26 cellular contexts compared by ENCODE assay signal in the genomic region with DNA sequence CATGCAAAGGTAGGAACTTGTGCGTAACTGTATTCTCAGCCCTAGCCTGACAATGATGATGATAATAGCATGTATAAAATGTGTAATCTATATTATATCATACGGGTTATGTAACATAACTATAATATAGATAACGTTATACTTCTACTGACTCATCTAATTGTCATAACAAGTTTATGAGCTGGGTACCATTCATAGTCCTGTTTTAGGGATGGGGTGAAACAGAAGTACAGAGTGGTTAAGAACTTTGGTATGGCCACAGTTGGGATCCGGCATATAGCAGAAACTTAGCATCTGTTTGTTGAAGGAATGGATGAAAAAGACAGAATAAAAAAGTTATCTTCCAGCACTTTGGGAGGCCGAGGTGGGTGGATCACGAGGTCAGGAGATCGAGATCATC. TPM values are rescaled to one million over a fixed set of nuclear protein-coding genes. Genes with fewer than 3 reads are reported as not detected.
DNase-seq lines count a peak whose midpoint lies in the region; ATAC-seq and TF ChIP-seq lines count a peak whose summit lies in the region.
"Had no signal": no experiment of that assay in that cellular context is flagged by ENCODE, and none has a peak within 500 bp of the region (broad histone marks: within the 10 kb centered on the region; RNA-seq: fewer than 3 reads in every experiment).

No MANE protein-coding gene starts in this region.

- H3K36me3 ChIP-seq in Loucy (ENCODE audit: insufficient read depth, low read length) (no peaks in the 10 kb centered on the region), testis (ENCODE audit: low read depth, missing control alignments) (no peaks in the 10 kb centered on the region)

- TF ChIP-seq CTCF in Loucy (conservative IDR thresholded peaks at IDR 0.05; ENCODE audit: low read length) (no peak), testis (IDR thresholded peaks at IDR 0.05) (no peak)

- no peaks in the 10 kb centered on the region for H3K9me3 ChIP-seq in Loucy (ENCODE audit: insufficient read depth, low read depth, low read length)
- H3K9me3 ChIP-seq in testis, result no peaks in the 10 kb centered on the region
- H3K9me3 ChIP-seq: BE2C, HAP-1 had no signal

- H3K27me3 ChIP-seq in Loucy (ENCODE audit: insufficient read depth, low read length, poor library complexity, severe bottlenecking), result no peaks in the 10 kb centered on the region
- H3K27me3 ChIP-seq in testis, result no peaks in the 10 kb centered on the region
- H3K27me3 ChIP-seq: BE2C had no signal

- intact Hi-C loops in testis (cut with DNase I; ENCODE audit: low total_unique reads), result no loop called here

- H3K4me1 ChIP-seq in Loucy (ENCODE audit: insufficient read depth, low read length, poor library complexity, severe bottlenecking) (peaks cover 16% of the 10 kb centered on the region), testis (peaks cover 33% of the 10 kb centered on the region)
- H3K4me1 ChIP-seq: BE2C had no signal

- peak overlapping the region; percentile 27 for H3K4me2 ChIP-seq in Loucy (ENCODE audit: low read depth, low read length, poor library complexity, severe bottlenecking)

- no peaks in the 10 kb centered on the region for H3K9me3 Mint-ChIP-seq in activated T-cell treated with anti-CD3 and anti-CD28 coated beads, Interleukin-2, amount 50 U/mL, for 24 hours
- H3K9me3 Mint-ChIP-seq in activated T-cell treated with anti-CD3 and anti-CD28 coated beads, Interleukin-2, amount 50 U/mL, for 4 hours, result no peaks in the 10 kb centered on the region
- no peaks in the 10 kb centered on the region for H3K9me3 Mint-ChIP-seq in activated T-helper 17 cell treated with anti-CD3 and anti-CD28 coated beads, Interleukin-2, amount 50 U/mL, for 72 hours
- no peaks in the 10 kb centered on the region for H3K9me3 Mint-ChIP-seq in immature natural killer cell
- H3K9me3 Mint-ChIP-seq: CD4-positive, CD25-positive, alpha-beta regulatory T cell; CD8-positive, alpha-beta memory T cell had no signal

- 76 to 82% methylated on average over 7 of the region's 7 CpGs for WGBS in testis, 2 donors

- H3K4me1 Mint-ChIP-seq in activated T-cell treated with anti-CD3 and anti-CD28 coated beads, Interleukin-2, amount 50 U/mL, for 24 hours (ENCODE audit: low read depth), result peaks cover 55% of the 10 kb centered on the region
- peaks cover 37% of the 10 kb centered on the region for H3K4me1 Mint-ChIP-seq in activated T-cell treated with anti-CD3 and anti-CD28 coated beads, Interleukin-2, amount 50 U/mL, for 4 hours (ENCODE audit: low read depth)
- peaks cover 23% of the 10 kb centered on the region for H3K4me1 Mint-ChIP-seq in activated T-helper 17 cell treated with anti-CD3 and anti-CD28 coated beads, Interleukin-2, amount 50 U/mL, for 72 hours
- peaks cover 45 to 73% of the 10 kb centered on the region in 2 donors for H3K4me1 Mint-ChIP-seq in immature natural killer cell

- H2AFZ ChIP-seq in Loucy (ENCODE audit: low read length), result no peak overlapping the region
- H2AFZ ChIP-seq: GM23248 had no signal

- no peak overlapping the region for H3K9ac ChIP-seq in Loucy (ENCODE audit: low read depth, low read length, poor library complexity, severe bottlenecking)
- H3K9ac ChIP-seq: GM23248 had no signal

- no peaks in the 10 kb centered on the region for H3K27me3 Mint-ChIP-seq in activated T-cell treated with anti-CD3 and anti-CD28 coated beads, Interleukin-2, amount 50 U/mL, for 24 hours
- no peaks in the 10 kb centered on the region for H3K27me3 Mint-ChIP-seq in activated T-cell treated with anti-CD3 and anti-CD28 coated beads, Interleukin-2, amount 50 U/mL, for 4 hours (ENCODE audit: low read depth)
- H3K27me3 Mint-ChIP-seq in activated T-helper 17 cell treated with anti-CD3 and anti-CD28 coated beads, Interleukin-2, amount 50 U/mL, for 72 hours, result no peaks in the 10 kb centered on the region
- peaks cover under 1 to 2% (median 2%) of the 10 kb centered on the region in 3 donors for H3K27me3 Mint-ChIP-seq in immature natural killer cell (ENCODE audit: low read depth in 3 of 3)
- H3K27me3 Mint-ChIP-seq: CD8-positive, alpha-beta memory T cell had no signal

- no peaks in the 10 kb centered on the region for H3F3A ChIP-seq in Loucy (ENCODE audit: low read depth)

- peak overlapping the region; percentile 5 for H3K27ac Mint-ChIP-seq in activated T-cell treated with anti-CD3 and anti-CD28 coated beads, Interleukin-2, amount 50 U/mL, for 24 hours
- H3K27ac Mint-ChIP-seq in activated T-helper 17 cell treated with anti-CD3 and anti-CD28 coated beads, Interleukin-2, amount 50 U/mL, for 72 hours, result peak overlapping the region; percentile 60
- H3K27ac Mint-ChIP-seq in immature natural killer cell, result peak overlapping the region in 4 of 6 donors; percentile 29 to 71 (median 56)

- TF ChIP-seq POLR2A in testis (IDR thresholded peaks at IDR 0.05), result no peak

- no peak overlapping the region for H3K4me3 Mint-ChIP-seq in activated T-cell treated with anti-CD3 and anti-CD28 coated beads, Interleukin-2, amount 50 U/mL, for 24 hours
- no peak overlapping the region for H3K4me3 Mint-ChIP-seq in activated T-cell treated with anti-CD3 and anti-CD28 coated beads, Interleukin-2, amount 50 U/mL, for 4 hours
- H3K4me3 Mint-ChIP-seq in activated T-helper 17 cell treated with anti-CD3 and anti-CD28 coated beads, Interleukin-2, amount 50 U/mL, for 72 hours, result no peak overlapping the region
- H3K4me3 Mint-ChIP-seq in immature natural killer cell, result no peak overlapping the region
- H3K4me3 Mint-ChIP-seq: CD8-positive, alpha-beta memory T cell had no signal

- H3K79me2 ChIP-seq in Loucy (ENCODE audit: insufficient read depth, low read length), result peaks cover 13% of the 10 kb centered on the region

- H3K36me3 Mint-ChIP-seq in activated T-cell treated with anti-CD3 and anti-CD28 coated beads, Interleukin-2, amount 50 U/mL, for 24 hours (ENCODE audit: low read depth), result peaks cover 86% of the 10 kb centered on the region
- peaks cover 32% of the 10 kb centered on the region for H3K36me3 Mint-ChIP-seq in activated T-cell treated with anti-CD3 and anti-CD28 coated beads, Interleukin-2, amount 50 U/mL, for 4 hours (ENCODE audit: insufficient read depth)
- H3K36me3 Mint-ChIP-seq in activated T-helper 17 cell treated with anti-CD3 and anti-CD28 coated beads, Interleukin-2, amount 50 U/mL, for 72 hours (ENCODE audit: low read depth), result peaks cover 71% of the 10 kb centered on the region
- peaks cover 3 to 19% (median 12%) of the 10 kb centered on the region in 3 donors for H3K36me3 Mint-ChIP-seq in immature natural killer cell

- no peak overlapping the region for H3K4me3 ChIP-seq in Loucy (ENCODE audit: low read length, poor library complexity, severe bottlenecking)
- no peak overlapping the region for H3K4me3 ChIP-seq in testis
- H3K4me3 ChIP-seq: GM12878, GM23248, HAP-1 had no signal

- no peaks in the 10 kb centered on the region for H4K20me1 ChIP-seq in Loucy (ENCODE audit: insufficient read depth, low read length, poor library complexity, severe bottlenecking)

- no peak for ATAC-seq in activated T-cell treated with anti-CD3 and anti-CD28 coated beads, Interleukin-2, amount 50 U/mL, for 4 hours
- ATAC-seq in activated T-helper 17 cell treated with anti-CD3 and anti-CD28 coated beads, Interleukin-2, amount 50 U/mL, for 72 hours (replicated peaks), result no peak
- ATAC-seq: GM12878 had no signal

- no peaks in the 10 kb centered on the region for H3K9me2 ChIP-seq in Loucy (replicated peaks; ENCODE audit: low read depth, low read length)

- DNase-seq in activated T-cell treated with anti-CD3 and anti-CD28 coated beads, Interleukin-2, amount 50 U/mL, for 24 hours, result no peak
- no peak for DNase-seq in activated T-cell treated with anti-CD3 and anti-CD28 coated beads, Interleukin-2, amount 50 U/mL, for 4 hours
- DNase-seq in immature natural killer cell (no peak), AG20443 (ENCODE audit: low spot score) (no peak), NCI-H1694 (lab: John Stamatoyannopoulos, UW) (no peak), testis (no peak)
- DNase-seq: 8988T; BE2C; C1 segment of cervical spinal cord; CD4-positive, CD25-positive, alpha-beta regulatory T cell; CD8-positive, alpha-beta memory T cell; COR-L47; DMS 273 treated with DMSO at 0.1 percent for 48 hours; DMS53; DND-41; EL; GM23248 had no signal

- H3K27ac ChIP-seq in testis, result no peak overlapping the region
- H3K27ac ChIP-seq: GM23248 had no signal

RNA-seq across cellular contexts. Expression of a gene that starts 5.2 kb away (rescaled TPM):
- 10 to 100 TPM; 24.1 to 29.3 (median 27.7) TPM for total RNA-seq in activated T-cell treated with anti-CD3 and anti-CD28 coated beads, Interleukin-2, amount 50 U/mL, for 4 hours
- 1 to 10 TPM; 7.0 to 9.7 TPM for total RNA-seq in activated T-helper 17 cell treated with anti-CD3 and anti-CD28 coated beads, Interleukin-2, amount 50 U/mL, for 72 hours
- polyA plus RNA-seq in immature natural killer cell (1 to 10 TPM; 2.0 to 5.6 (median 5.0) TPM), testis (ENCODE audit: insufficient read depth, low read depth, low replicate concordance) (2.0 TPM)
- 10 to 100 TPM; 17.6 to 23.5 TPM for total RNA-seq in testis

RNA-seq across cellular contexts. Expression of a gene that starts 20.3 kb away (rescaled TPM):
- 1 to 10 TPM in 2 of 3 donors, under 1 TPM in 1; 0.79 to 1.4 (median 1.2) TPM for total RNA-seq in activated T-cell treated with anti-CD3 and anti-CD28 coated beads, Interleukin-2, amount 50 U/mL, for 4 hours
- total RNA-seq in activated T-helper 17 cell treated with anti-CD3 and anti-CD28 coated beads, Interleukin-2, amount 50 U/mL, for 72 hours, result under 1 TPM; 0.26 to 0.77 TPM
- polyA plus RNA-seq in immature natural killer cell (not detected), testis (ENCODE audit: insufficient read depth, low read depth, low replicate concordance) (1.4 TPM)
- under 1 TPM in 1 of 2 donors, not detected in 1; 0.63 TPM for total RNA-seq in testis
- total RNA-seq: G401, GM12878, GM23248, H4, HT-29 had no signal
- polyA plus RNA-seq: AG04450; CD4-positive, CD25-positive, alpha-beta regulatory T cell; CD8-positive, alpha-beta memory T cell; GM12878; GM23248 had no signal

RNA-seq across cellular contexts. Expression of a gene that starts 21.7 kb away (rescaled TPM):
- under 1 TPM; 0.22 to 0.43 (median 0.37) TPM for total RNA-seq in activated T-cell treated with anti-CD3 and anti-CD28 coated beads, Interleukin-2, amount 50 U/mL, for 4 hours
- under 1 TPM; 0.15 to 0.74 TPM for total RNA-seq in activated T-helper 17 cell treated with anti-CD3 and anti-CD28 coated beads, Interleukin-2, amount 50 U/mL, for 72 hours
- polyA plus RNA-seq in immature natural killer cell (10 to 100 TPM in 2 of 3 donors, 1 to 10 TPM in 1; 6.2 to 16.8 (median 11.3) TPM), testis (ENCODE audit: insufficient read depth, low read depth, low replicate concordance) (3.2 TPM)
- 1 to 10 TPM; 2.6 to 5.1 TPM for total RNA-seq in testis
- total RNA-seq: A673, G401, GM12878, GM23248, H4, HT-29 had no signal
- polyA plus RNA-seq: AG04450, GM23248 had no signal

RNA-seq across cellular contexts. Expression of a gene that starts 38.1 kb away (rescaled TPM):
- not detected for total RNA-seq in activated T-cell treated with anti-CD3 and anti-CD28 coated beads, Interleukin-2, amount 50 U/mL, for 4 hours
- total RNA-seq in activated T-helper 17 cell treated with anti-CD3 and anti-CD28 coated beads, Interleukin-2, amount 50 U/mL, for 72 hours, result not detected
- polyA plus RNA-seq in immature natural killer cell, result not detected
- 1 to 10 TPM; 3.7 to 7.8 TPM for total RNA-seq in testis
- 13.0 TPM for polyA plus RNA-seq in testis (ENCODE audit: insufficient read depth, low read depth, low replicate concordance)
- total RNA-seq: A673; CD4-positive, CD25-positive, alpha-beta regulatory T cell; CD8-positive, alpha-beta memory T cell; G401; GM12878; GM23248; H4; HT-29 had no signal
- polyA plus RNA-seq: AG04450; CD4-positive, CD25-positive, alpha-beta regulatory T cell; CD8-positive, alpha-beta memory T cell; GM12878 had no signal

RNA-seq across cellular contexts. Expression of a gene that starts 39.1 kb away (rescaled TPM):
- under 1 TPM in 1 of 3 donors, not detected in 2; 0.16 TPM for total RNA-seq in activated T-cell treated with anti-CD3 and anti-CD28 coated beads, Interleukin-2, amount 50 U/mL, for 4 hours
- not detected for total RNA-seq in activated T-helper 17 cell treated with anti-CD3 and anti-CD28 coated beads, Interleukin-2, amount 50 U/mL, for 72 hours
- polyA plus RNA-seq in immature natural killer cell (100 to 1,000 TPM; 108 to 213 (median 129) TPM), testis (ENCODE audit: insufficient read depth, low read depth, low replicate concordance) (2.0 TPM)
- 1 to 10 TPM in 1 of 2 donors, under 1 TPM in 1; 0.79 to 1.2 TPM for total RNA-seq in testis
- total RNA-seq: A673; CD4-positive, CD25-positive, alpha-beta regulatory T cell; G401; GM12878; GM23248; H4; HT-29 had no signal
- polyA plus RNA-seq: AG04450; CD4-positive, CD25-positive, alpha-beta regulatory T cell; GM23248 had no signal

Comparison
In these comparisons a context has a peak if more than half of its experiments do, and no peak if none do; other contexts are left out.
1. H3K27ac Mint-ChIP-seq: peak in every context shown above with its lines; median percentile 60 in activated T-helper 17 cell treated with anti-CD3 and anti-CD28 coated beads, Interleukin-2, amount 50 U/mL, for 72 hours; 56 in immature natural killer cell; 5 in activated T-cell treated with anti-CD3 and anti-CD28 coated beads, Interleukin-2, amount 50 U/mL, for 24 hours.